9 cellular contexts compared by ENCODE assay signal in the genomic region with DNA sequence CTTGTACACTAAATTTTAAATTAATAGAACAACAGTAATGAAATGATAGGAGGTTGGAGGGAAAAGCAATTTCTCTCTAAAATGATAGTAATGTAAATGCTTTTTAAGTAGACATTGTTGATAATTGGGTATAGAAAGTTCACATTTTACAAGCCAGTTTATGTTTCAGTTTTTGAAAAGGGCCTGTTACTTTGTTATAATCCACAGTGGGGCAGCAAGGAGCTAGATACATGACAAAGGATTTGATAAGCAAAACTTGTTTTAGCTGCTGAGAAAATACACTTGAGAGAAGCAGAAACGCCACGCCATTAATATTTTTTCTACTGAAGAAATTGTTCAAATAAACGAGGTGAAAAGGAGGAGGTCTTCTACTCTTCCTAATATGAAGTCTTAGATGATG. TPM values are rescaled to one million over a fixed set of nuclear protein-coding genes. Genes with fewer than 3 reads are reported as not detected.
A peak's percentile ranks its signal among the peaks of the same experiment; 100 is the strongest.
DNase-seq lines count a peak whose midpoint lies in the region; ATAC-seq, FAIRE-seq and TF ChIP-seq lines count a peak whose summit lies in the region.
"Had no signal": no experiment of that assay in that cellular context is flagged by ENCODE, and none has a peak within 500 bp of the region (broad histone marks: within the 10 kb centered on the region; RNA-seq: fewer than 3 reads in every experiment).

No MANE protein-coding gene starts in this region.

- H3K27ac ChIP-seq in SK-N-SH (ENCODE audit: low read depth in 2 of 2, low read length in 1 of 2) = no peak overlapping the region; a peak in 1 of 4 replicates

- no peak for TF ChIP-seq RAD21 in SK-N-SH (IDR thresholded peaks at IDR 0.05; ENCODE audit: low read length)

- POLR2A ChIA-PET in SK-N-SH (lab: Yijun Ruan, JAX) = no interaction called here

- no peak overlapping the region for H3K4me2 ChIP-seq in SK-N-SH

- peaks cover 0 to 2% of the 10 kb centered on the region in 2 experiments; a peak in 1 of 4 replicates for H3K4me1 ChIP-seq in SK-N-SH (ENCODE audit: control insufficient read depth in 1 of 2, insufficient read depth in 2 of 2, low read depth in 1 of 2, low read length in 1 of 2)

- peaks cover 85 to 89% of the 10 kb centered on the region in 2 experiments for H3K36me3 ChIP-seq in SK-N-SH (replicated peaks in 1 of 2; ENCODE audit: control insufficient read depth in 1 of 2, insufficient read depth in 2 of 2, low read length in 1 of 2)

- H4K20me1 ChIP-seq in SK-N-SH (ENCODE audit: insufficient read depth) = no peaks in the 10 kb centered on the region; the same call in 1 of the 2 replicates

- H3K9ac ChIP-seq in SK-N-SH = no peak overlapping the region

- H3K9me3 ChIP-seq in SK-N-SH = no peaks in the 10 kb centered on the region

- H3K4me3 ChIP-seq in SK-N-SH (ENCODE audit: low read depth in 2 of 2, low read length in 1 of 2) = no peak overlapping the region

- no peaks in the 10 kb centered on the region for H3K27me3 ChIP-seq in SK-N-SH (ENCODE audit: insufficient read depth)

- no peak overlapping the region for H2AFZ ChIP-seq in SK-N-SH (ENCODE audit: low read depth)

- no peak for DNase-seq in SK-N-SH
- DNase-seq in glomerular visceral epithelial cell (ENCODE audit: extremely low spot score) = peak; percentile 21
- DNase-seq in KG1 (lab: John Stamatoyannopoulos, UW) = no peak
- no peak for DNase-seq in activated effector memory CD4-positive, alpha-beta T cell treated with anti-CD3 and anti-CD28 coated beads, Interleukin-2, amount 50 U/mL, for 16 hours
- no peak for DNase-seq in omental fat pad (ENCODE audit: low spot score)
- DNase-seq in SHP77 treated with DMSO at 0.1 percent for 48 hours (lab: John Stamatoyannopoulos, UW) = no peak
- DNase-seq: activated naive CD4-positive, alpha-beta T cell treated with anti-CD3 and anti-CD28 coated beads, Interleukin-2, amount 50 U/mL, for 16 hours had no signal

- H3K9me2 ChIP-seq in SK-N-SH = no peaks in the 10 kb centered on the region

- FAIRE-seq in A204.1 (lab: Jason Lieb, UNC) = peak; percentile 77

- peak; percentile 27 for TF ChIP-seq CTCF in GM12873 (IDR thresholded peaks at IDR 0.05; ENCODE audit: insufficient read depth, low read depth, low read length, missing control alignments)
- TF ChIP-seq CTCF in SK-N-SH (IDR thresholded peaks at IDR 0.05) = peak; percentile 51
- TF ChIP-seq CTCF in omental fat pad (IDR thresholded peaks at IDR 0.05) = no peak

- no peak for TF ChIP-seq EP300 in SK-N-SH (IDR thresholded peaks at IDR 0.05; ENCODE audit: borderline replicate concordance in 1 of 2, low read depth in 1 of 2, low read length in 1 of 2)

- no peak for ATAC-seq in omental fat pad (ENCODE audit: low FRiP score)

- H3K79me2 ChIP-seq in SK-N-SH (ENCODE audit: insufficient read depth) = peaks cover 30% of the 10 kb centered on the region

- CTCF ChIA-PET in SK-N-SH (lab: Yijun Ruan, JAX) = interaction anchor here (0.7 to 1.8 kb wide), 8 partner anchors 9 to 584 kb away, joined by 3 to 9 read pairs (median 4); no protein-coding TSS in a partner anchor

- H3F3A ChIP-seq in SK-N-SH (replicated peaks; ENCODE audit: insufficient read depth) = peaks cover 7% of the 10 kb centered on the region

- 71% methylated on average over 3 of the region's 3 CpGs for WGBS in SK-N-SH (ENCODE audit: low lambda C conversion rate)

TF ChIP-seq in SK-N-SH, 30 proteins besides CTCF, POLR2A, EP300 and RAD21:
- TF ChIP-seq SMC3 (IDR thresholded peaks at IDR 0.05; ENCODE audit: low read depth, low read length) = peak; percentile 9; the same call in 1 of the 2 replicates
- no peak for TF ChIP-seq ELF1 (IDR thresholded peaks at IDR 0.05)
TF ChIP-seq in SK-N-SH: peak in this region for 1.

RNA-seq across cellular contexts. Expression of gene SREK1, which starts 30.2 kb away (rescaled TPM):
- polyA plus RNA-seq in SK-N-SH (2012; rRNA removed) = 17.5 and 23.1 TPM in 2 replicates
- polyA plus RNA-seq in SK-N-SH (2012; cell fraction: cytosol; rRNA removed) = 8.9 and 11.2 TPM in 2 replicates
- polyA plus RNA-seq in SK-N-SH (2012; cell fraction: nucleus; rRNA removed) = 68.4 and 98.6 TPM in 2 replicates
- total RNA-seq in omental fat pad = 100 to 1,000 TPM in 1 of 4 donors, 10 to 100 TPM in 3; 54.5 to 113 (median 90.5) TPM

Comparison
In these comparisons a context has a peak if more than half of its experiments do, and no peak if none do; other contexts are left out.
1. CTCF ChIP-seq: peak in GM12873 (single experiment) and SK-N-SH (single experiment); none in omental fat pad (0 of 3).